Comparison of ENCODE assay signal across 17 cellular contexts in genomic region chr4:108556588-108557200, GRCh38.
A peak's percentile ranks its signal among the peaks of the same experiment; 100 is the strongest.
DNase-seq lines count a peak whose midpoint lies in the region; ATAC-seq and TF ChIP-seq lines count a peak whose summit lies in the region.
"Had no signal": no experiment of that assay in that cellular context is flagged by ENCODE, and none has a peak within 500 bp of the region (broad histone marks: within the 10 kb centered on the region; RNA-seq: fewer than 3 reads in every experiment).

No MANE protein-coding gene starts in this region.

- no peaks in the 10 kb centered on the region for H3K4me1 ChIP-seq in ovary (ENCODE audit: insufficient read depth)
- H3K4me1 ChIP-seq: Caco-2, gastrocnemius medialis had no signal

- H3K27me3 ChIP-seq in CD4-positive, alpha-beta T cell (ENCODE audit: control insufficient read depth, insufficient read depth, low read length): no peaks in the 10 kb centered on the region
- no peaks in the 10 kb centered on the region for H3K27me3 ChIP-seq in ovary
- H3K27me3 ChIP-seq: gastrocnemius medialis, SJSA1 had no signal

- peak; percentile 46 for ATAC-seq in GM19467 (IDR thresholded peaks at IDR 0.05; ENCODE audit: unreplicated experiment)
- peak; percentile 46 for ATAC-seq in HG02870 (IDR thresholded peaks at IDR 0.05; ENCODE audit: unreplicated experiment)
- no peak for ATAC-seq in natural killer cell treated with Interleukin-12 subunit alpha and Interleukin-12 subunit beta and Interleukin-15 and Interleukin-18, amount 100 ng/mL, for 72 hours
- no peak for ATAC-seq in CD4-positive, alpha-beta T cell (ENCODE audit: poor library complexity)
- ATAC-seq: activated CD8-positive, alpha-beta T cell treated with anti-CD3 and anti-CD28 coated beads, Interleukin-2, amount 10 ng/mL, durations not matched to agents 7 days and 5 days; gastrocnemius medialis had no signal

- H3K27ac Mint-ChIP-seq in natural killer cell treated with Interleukin-12 subunit alpha and Interleukin-12 subunit beta and Interleukin-15 and Interleukin-18, amount 100 ng/mL, for 72 hours: no peak overlapping the region
- H3K27ac Mint-ChIP-seq in CD4-positive, alpha-beta T cell: no peak overlapping the region
- H3K27ac Mint-ChIP-seq: activated CD8-positive, alpha-beta T cell treated with anti-CD3 and anti-CD28 coated beads, Interleukin-2, amount 10 ng/mL, durations not matched to agents 7 days and 5 days; activated T-helper 2 cell treated with anti-CD3 and anti-CD28 coated beads, Interferon-gamma antibody, Interleukin-2, Interleukin-4, amounts not matched to agents 10 μg/mL and 5 μg/mL and 100 μg/mL, durations not matched to agents 14 hours and 24 hours and 36 hours had no signal

- intact Hi-C loops in CD4-positive, alpha-beta T cell (cut with DNase I, micrococcal nuclease): no loop called here
- intact Hi-C loops in ovary (cut with DNase I): no loop called here

- no peak for TF ChIP-seq CTCF in GM12865 (IDR thresholded peaks at IDR 0.05; ENCODE audit: insufficient read depth, low read depth, low read length, missing control alignments)
- no peak for TF ChIP-seq CTCF in CD4-positive, alpha-beta T cell (IDR thresholded peaks at IDR 0.05)
- no peak for TF ChIP-seq CTCF in ovary (IDR thresholded peaks at IDR 0.05)

- no peaks in the 10 kb centered on the region for H3K9me3 Mint-ChIP-seq in natural killer cell treated with Interleukin-12 subunit alpha and Interleukin-12 subunit beta and Interleukin-15 and Interleukin-18, amount 100 ng/mL, for 72 hours
- no peaks in the 10 kb centered on the region for H3K9me3 Mint-ChIP-seq in CD4-positive, alpha-beta T cell
- H3K9me3 Mint-ChIP-seq: activated T-helper 2 cell treated with anti-CD3 and anti-CD28 coated beads, Interferon-gamma antibody, Interleukin-2, Interleukin-4, amounts not matched to agents 10 μg/mL and 5 μg/mL and 100 μg/mL, durations not matched to agents 14 hours and 24 hours and 36 hours had no signal

- H3K27me3 Mint-ChIP-seq in natural killer cell treated with Interleukin-12 subunit alpha and Interleukin-12 subunit beta and Interleukin-15 and Interleukin-18, amount 100 ng/mL, for 72 hours: peaks cover 0 to 3% of the 10 kb centered on the region in 2 donors
- H3K27me3 Mint-ChIP-seq in CD4-positive, alpha-beta T cell: no peaks in the 10 kb centered on the region

- POLR2A ChIA-PET in CD4-positive, alpha-beta T cell (lab: Charles Lee): interaction anchor here (0.6 kb wide), 1 partner anchor 252 kb away, joined by 3 read pairs; no protein-coding TSS in a partner anchor

- H3K4me3 Mint-ChIP-seq in natural killer cell treated with Interleukin-12 subunit alpha and Interleukin-12 subunit beta and Interleukin-15 and Interleukin-18, amount 100 ng/mL, for 72 hours: no peak overlapping the region
- H3K4me3 Mint-ChIP-seq in CD4-positive, alpha-beta T cell: no peak overlapping the region
- H3K4me3 Mint-ChIP-seq: activated CD8-positive, alpha-beta T cell treated with anti-CD3 and anti-CD28 coated beads, Interleukin-2, amount 10 ng/mL, durations not matched to agents 7 days and 5 days had no signal

- H3K27ac ChIP-seq in CD4-positive, alpha-beta T cell (ENCODE audit: low read depth, low read length): no peak overlapping the region
- no peak overlapping the region for H3K27ac ChIP-seq in ovary
- H3K27ac ChIP-seq: gastrocnemius medialis, SJSA1 had no signal

- no peaks in the 10 kb centered on the region for H3K9me3 ChIP-seq in CD4-positive, alpha-beta T cell (ENCODE audit: control insufficient read depth, low read length)
- H3K9me3 ChIP-seq in ovary: no peaks in the 10 kb centered on the region
- H3K9me3 ChIP-seq: Caco-2, gastrocnemius medialis, SJSA1 had no signal

- H3K36me3 Mint-ChIP-seq in natural killer cell treated with Interleukin-12 subunit alpha and Interleukin-12 subunit beta and Interleukin-15 and Interleukin-18, amount 100 ng/mL, for 72 hours: no peaks in the 10 kb centered on the region
- no peaks in the 10 kb centered on the region for H3K36me3 Mint-ChIP-seq in CD4-positive, alpha-beta T cell (ENCODE audit: low read depth)

- CTCF ChIA-PET in CD4-positive, alpha-beta T cell (lab: Charles Lee): no interaction called here

- H3K4me1 Mint-ChIP-seq in natural killer cell treated with Interleukin-12 subunit alpha and Interleukin-12 subunit beta and Interleukin-15 and Interleukin-18, amount 100 ng/mL, for 72 hours (ENCODE audit: low read depth in 2 of 2): no peaks in the 10 kb centered on the region
- no peaks in the 10 kb centered on the region for H3K4me1 Mint-ChIP-seq in CD4-positive, alpha-beta T cell (ENCODE audit: low read depth)

- WGBS in ovary, 3 donors: 81 to 90% (median 84%) methylated on average over 5 of the region's 5 CpGs

- DNase-seq in GM12865 (ENCODE audit: low read depth): peak; percentile 61
- peak; percentile 62 for DNase-seq in NAMALWA (ENCODE audit: low spot score)
- DNase-seq in natural killer cell treated with Interleukin-12 subunit alpha and Interleukin-12 subunit beta and Interleukin-15 and Interleukin-18, amount 100 ng/mL, for 72 hours (ENCODE audit: low spot score): no peak
- DNase-seq in CD4-positive, alpha-beta T cell: no peak
- DNase-seq in ovary: no peak
- no peak for DNase-seq in NCI-H1048 (lab: John Stamatoyannopoulos, UW)
- DNase-seq: activated CD8-positive, alpha-beta T cell treated with anti-CD3 and anti-CD28 coated beads, Interleukin-2, amount 10 ng/mL, durations not matched to agents 7 days and 5 days; anterior cingulate cortex; Caco-2; gastrocnemius medialis; NCI-H1417; NCI-H2227 treated with DMSO at 0.1 percent for 48 hours; small intestine had no signal

- TF ChIP-seq EP300 in ovary (IDR thresholded peaks at IDR 0.05): no peak

- H3K4me3 ChIP-seq in GM12865 (ENCODE audit: low read depth, low read length) (no peak overlapping the region), ovary (no peak overlapping the region)
- H3K4me3 ChIP-seq: gastrocnemius medialis, SJSA1 had no signal

- TF ChIP-seq POLR2A in ovary (IDR thresholded peaks at IDR 0.05): no peak

- H3K36me3 ChIP-seq in ovary: no peaks in the 10 kb centered on the region
- H3K36me3 ChIP-seq: gastrocnemius medialis, SJSA1 had no signal

Comparison
In these comparisons a context has a peak if more than half of its experiments do, and no peak if none do; other contexts are left out.
1. DNase-seq: peak in GM12865 (single experiment) and NAMALWA (single experiment); none in natural killer cell treated with Interleukin-12 subunit alpha and Interleukin-12 subunit beta and Interleukin-15 and Interleukin-18, amount 100 ng/mL, for 72 hours (single experiment), CD4-positive, alpha-beta T cell (0 of 10), ovary (0 of 5) and NCI-H1048 (single experiment).
2. ATAC-seq: peak in GM19467 (single experiment) and HG02870 (single experiment); none in natural killer cell treated with Interleukin-12 subunit alpha and Interleukin-12 subunit beta and Interleukin-15 and Interleukin-18, amount 100 ng/mL, for 72 hours (0 of 2) and CD4-positive, alpha-beta T cell (single experiment).